In genomic region chr1:65890201-65890600, GRCh38 we compare ENCODE assay signal across 25 cellular contexts.
A peak's percentile ranks its signal among the peaks of the same experiment; 100 is the strongest.
DNase-seq lines count a peak whose midpoint lies in the region; ATAC-seq, FAIRE-seq and TF ChIP-seq lines count a peak whose summit lies in the region.
"Had no signal": no experiment of that assay in that cellular context is flagged by ENCODE, and none has a peak within 500 bp of the region (broad histone marks: within the 10 kb centered on the region; RNA-seq: fewer than 3 reads in every experiment).

No MANE protein-coding gene starts in this region.

- 0 out of 2 replicates have a peak overlapping the region, but pooled peaks have one; percentile 3 for H3K4me2 ChIP-seq in OCI-LY3 (ENCODE audit: low read length)
- H3K4me2 ChIP-seq: A549, PC-9, SK-N-SH had no signal

- no peak for ATAC-seq in GM21381 (IDR thresholded peaks at IDR 0.05; ENCODE audit: unreplicated experiment)
- ATAC-seq: A549; CD8-positive, alpha-beta T cell had no signal

- no peaks in the 10 kb centered on the region for H3K36me3 ChIP-seq in OCI-LY3 (replicated peaks; ENCODE audit: low read depth, low read length)
- H3K36me3 ChIP-seq in uterus = no peaks in the 10 kb centered on the region
- H3K36me3 ChIP-seq in kidney (ENCODE audit: control insufficient read depth in 1 of 2, insufficient read depth in 2 of 2, low read length in 2 of 2) = no peaks in the 10 kb centered on the region

- no peaks in the 10 kb centered on the region for H3K27me3 ChIP-seq in OCI-LY3 (ENCODE audit: low read depth, low read length)
- no peaks in the 10 kb centered on the region for H3K27me3 ChIP-seq in uterus

- H4K20me1 ChIP-seq in OCI-LY3 (ENCODE audit: insufficient read depth, low read length) = no peaks in the 10 kb centered on the region

- H2AFZ ChIP-seq in OCI-LY3 (ENCODE audit: low read depth, low read length) = no peak overlapping the region
- H2AFZ ChIP-seq: PC-9 had no signal

- H3K27ac ChIP-seq in OCI-LY3 (ENCODE audit: low read length) (no peak overlapping the region), uterus (no peak overlapping the region), kidney (ENCODE audit: low read depth in 2 of 2, low read length in 2 of 2) (no peak overlapping the region)
- H3K27ac ChIP-seq: A549, C4-2B, PC-9 had no signal

- FAIRE-seq in kidney (lab: Jason Lieb, UNC) (no peak), RCC 7860 (lab: Jason Lieb, UNC) (no peak)
- FAIRE-seq: A549, GM12892 had no signal

- TF ChIP-seq CTCF in OCI-LY3 (IDR thresholded peaks at IDR 0.05; ENCODE audit: low read depth, low read length) (no peak), uterus (IDR thresholded peaks at IDR 0.05) (no peak), kidney (IDR thresholded peaks at IDR 0.05; ENCODE audit: borderline replicate concordance, extremely low read depth, insufficient read depth) (no peak)

- H3K4me1 ChIP-seq in OCI-LY3 (ENCODE audit: low read length) (peaks cover 35% of the 10 kb centered on the region), uterus (no peaks in the 10 kb centered on the region), kidney (ENCODE audit: control insufficient read depth in 1 of 2, insufficient read depth in 1 of 2, low read depth in 1 of 2, low read length in 2 of 2) (no peaks in the 10 kb centered on the region)
- H3K4me1 ChIP-seq: Caco-2 had no signal

- H3K9ac ChIP-seq in OCI-LY3 (ENCODE audit: low read length) (no peak overlapping the region), kidney (ENCODE audit: low read length in 2 of 2) (no peak overlapping the region)
- H3K9ac ChIP-seq: SK-N-SH had no signal

- H3K9me3 ChIP-seq in OCI-LY3 (ENCODE audit: insufficient read depth, low read length) (no peaks in the 10 kb centered on the region), uterus (no peaks in the 10 kb centered on the region), kidney (ENCODE audit: control insufficient read depth in 1 of 2, low read length in 2 of 2) (peaks cover 5 to 9% of the 10 kb centered on the region in 2 donors)
- H3K9me3 ChIP-seq: Caco-2, SK-N-SH had no signal

- TF ChIP-seq POLR2A in uterus (IDR thresholded peaks at IDR 0.05) = no peak

- intact Hi-C loops in uterus (cut with DNase I; ENCODE audit: low total_unique reads) (no loop called here), kidney (cut with DNase I) (no loop called here)

- no peaks in the 10 kb centered on the region for H3K79me2 ChIP-seq in OCI-LY3 (ENCODE audit: low read length)

- DNase-seq in ELR (ENCODE audit: low read depth) (peak; percentile 41), left kidney (ENCODE audit: low read depth, low spot score) (peak; percentile 11), uterus (no peak), kidney (no peak), RCC 7860 (ENCODE audit: low spot score) (no peak)
- DNase-seq: Caco-2; CD8-positive, alpha-beta T cell; H7; KG1; NCI-H1048; NCI-H1417; NCI-H1694; NCI-H2029 treated with DMSO at 0.1 percent for 48 hours; NCI-H446 treated with DMSO at 0.1 percent for 48 hours; NCI-H82; NK-92 treated with Interleukin-12 subunit alpha and Interleukin-12 subunit beta, amount 100 ng/mL, for 24 hours; PC-9; SIG-M5; SK-N-SH; SW 1271 had no signal

- H3K4me3 ChIP-seq in OCI-LY3 (ENCODE audit: low read length) = no peak overlapping the region
- no peak overlapping the region for H3K4me3 ChIP-seq in uterus
- no peak overlapping the region for H3K4me3 ChIP-seq in kidney (ENCODE audit: low read length in 2 of 2)
- H3K4me3 ChIP-seq: A549, PC-9 had no signal

Comparison
In these comparisons a context has a peak if more than half of its experiments do, and no peak if none do; other contexts are left out.
1. DNase-seq: peak in ELR (single experiment) and left kidney (single experiment); none in uterus (0 of 2), kidney (single experiment) and RCC 7860 (single experiment).